Comparison of ENCODE assay signal across 10 cellular contexts in the genomic region with DNA sequence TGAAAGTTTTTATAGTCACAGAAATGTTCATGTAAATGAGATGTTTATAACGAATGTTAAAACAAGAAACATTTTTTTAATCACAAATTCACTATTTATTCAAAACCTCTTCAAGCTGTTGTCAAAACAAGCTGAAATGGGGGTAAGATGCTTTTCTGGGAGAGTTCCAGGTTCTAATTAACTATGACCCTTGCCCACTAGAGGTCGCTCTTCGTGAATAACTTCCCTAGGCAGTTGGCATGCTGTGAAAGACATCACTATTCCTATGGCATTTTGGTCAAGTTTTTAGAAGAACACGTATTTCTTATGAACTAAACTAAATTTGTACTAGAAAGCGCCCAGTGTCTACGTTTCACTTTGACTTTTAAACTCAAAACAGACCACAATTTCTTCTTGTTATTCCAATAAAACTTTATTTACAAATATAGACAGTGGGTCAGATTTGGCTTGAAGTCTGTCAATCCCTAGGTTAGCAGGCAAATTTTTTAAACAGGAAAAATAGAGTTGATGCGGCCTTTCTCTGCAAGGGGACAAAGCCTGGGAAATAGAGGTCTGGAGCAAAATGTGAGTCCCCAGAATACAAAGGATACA.
A peak's percentile ranks its signal among the peaks of the same experiment; 100 is the strongest.
DNase-seq lines count a peak whose midpoint lies in the region; ATAC-seq, FAIRE-seq and TF ChIP-seq lines count a peak whose summit lies in the region.
"Had no signal": no experiment of that assay in that cellular context is flagged by ENCODE, and none has a peak within 500 bp of the region (broad histone marks: within the 10 kb centered on the region; RNA-seq: fewer than 3 reads in every experiment).

No MANE protein-coding gene starts in this region.

- H3K27ac Mint-ChIP-seq in activated CD4-positive, alpha-beta memory T cell treated with anti-CD3 and anti-CD28 coated beads, Interleukin-2, amount 10 ng/mL, durations not matched to agents 7 days and 5 days, result no peak overlapping the region
- H3K27ac Mint-ChIP-seq in progenitor cell of endocrine pancreas, result no peak overlapping the region
- H3K27ac Mint-ChIP-seq: stimulated activated naive CD8-positive, alpha-beta T cell treated with anti-CD3 and anti-CD28 coated beads, Interleukin-15, Interleukin-2, amounts not matched to agents 100 ng/mL and 50 ng/mL, for 24 hours had no signal

- H3K4me3 Mint-ChIP-seq in activated CD4-positive, alpha-beta memory T cell treated with anti-CD3 and anti-CD28 coated beads, Interleukin-2, amount 10 ng/mL, durations not matched to agents 7 days and 5 days, result no peak overlapping the region
- no peak overlapping the region for H3K4me3 Mint-ChIP-seq in progenitor cell of endocrine pancreas (ENCODE audit: low read depth)
- H3K4me3 Mint-ChIP-seq: stimulated activated naive CD8-positive, alpha-beta T cell treated with anti-CD3 and anti-CD28 coated beads, Interleukin-15, Interleukin-2, amounts not matched to agents 100 ng/mL and 50 ng/mL, for 24 hours had no signal

- peaks cover 4% of the 10 kb centered on the region for H3K27me3 Mint-ChIP-seq in activated CD4-positive, alpha-beta memory T cell treated with anti-CD3 and anti-CD28 coated beads, Interleukin-2, amount 10 ng/mL, durations not matched to agents 7 days and 5 days
- H3K27me3 Mint-ChIP-seq in progenitor cell of endocrine pancreas, result no peaks in the 10 kb centered on the region
- H3K27me3 Mint-ChIP-seq: stimulated activated naive CD8-positive, alpha-beta T cell treated with anti-CD3 and anti-CD28 coated beads, Interleukin-15, Interleukin-2, amounts not matched to agents 100 ng/mL and 50 ng/mL, for 24 hours had no signal

- no peaks in the 10 kb centered on the region for H3K27me3 ChIP-seq in BE2C
- no peaks in the 10 kb centered on the region for H3K27me3 ChIP-seq in fibroblast of lung (ENCODE audit: control insufficient read depth, insufficient read depth, low read length)

- no peak overlapping the region for H3K4me3 ChIP-seq in BE2C (ENCODE audit: low read depth, low read length)
- H3K4me3 ChIP-seq in fibroblast of lung (replicated peaks in 1 of 4; ENCODE audit: control extremely low read depth in 1 of 4, insufficient read depth in 1 of 4, low read depth in 3 of 4, low read length in 4 of 4), result no peak overlapping the region
- H3K4me3 ChIP-seq: SK-N-MC had no signal

- no peaks in the 10 kb centered on the region for H3K79me2 ChIP-seq in fibroblast of lung (ENCODE audit: control insufficient read depth, insufficient read depth, low read length)

- H4K20me1 ChIP-seq in fibroblast of lung (ENCODE audit: control insufficient read depth, extremely low read depth, insufficient read depth, low read length), result no peaks in the 10 kb centered on the region

- CTCF ChIA-PET in activated CD4-positive, alpha-beta memory T cell treated with anti-CD3 and anti-CD28 coated beads, Interleukin-2, amount 10 ng/mL, durations not matched to agents 7 days and 5 days (lab: Charles Lee), result interaction anchor here (0.6 to 4.3 kb wide), 12 partner anchors 11 to 1608 kb away, joined by 3 to 38 read pairs (median 4); no protein-coding TSS in a partner anchor

- H3K4me1 ChIP-seq in BE2C (no peaks in the 10 kb centered on the region), fibroblast of lung (ENCODE audit: control insufficient read depth, extremely low read depth, insufficient read depth, low read length) (no peaks in the 10 kb centered on the region)

- no peaks in the 10 kb centered on the region for H3K9me3 Mint-ChIP-seq in activated CD4-positive, alpha-beta memory T cell treated with anti-CD3 and anti-CD28 coated beads, Interleukin-2, amount 10 ng/mL, durations not matched to agents 7 days and 5 days
- H3K9me3 Mint-ChIP-seq in progenitor cell of endocrine pancreas (ENCODE audit: low read depth), result peaks cover 9% of the 10 kb centered on the region

- H3K36me3 ChIP-seq in BE2C (no peaks in the 10 kb centered on the region), fibroblast of lung (ENCODE audit: control insufficient read depth, insufficient read depth, low read length) (no peaks in the 10 kb centered on the region)

- peak; percentile 58 for DNase-seq in BE2C
- peak; percentile 42 for DNase-seq in GM19239 (ENCODE audit: insufficient read length, low spot score)
- DNase-seq in NCI-H526 treated with DMSO at 0.1 percent for 48 hours (lab: John Stamatoyannopoulos, UW), result peak; percentile 20
- peak; percentile 51 for DNase-seq in activated CD4-positive, alpha-beta memory T cell treated with anti-CD3 and anti-CD28 coated beads, Interleukin-2, amount 10 ng/mL, durations not matched to agents 7 days and 5 days
- peak; percentile 41 to 78 for DNase-seq in fibroblast of lung (ENCODE audit: low read depth in 2 of 2)
- peak; percentile 34 for DNase-seq in progenitor cell of endocrine pancreas (ENCODE audit: low spot score, unreplicated experiment)
- no peak for DNase-seq in middle frontal gyrus (ENCODE audit: extremely low spot score, low spot score)

- H3K4me1 Mint-ChIP-seq in activated CD4-positive, alpha-beta memory T cell treated with anti-CD3 and anti-CD28 coated beads, Interleukin-2, amount 10 ng/mL, durations not matched to agents 7 days and 5 days, result peaks cover 13% of the 10 kb centered on the region
- H3K4me1 Mint-ChIP-seq in progenitor cell of endocrine pancreas (ENCODE audit: low read depth), result peaks cover 1% of the 10 kb centered on the region

- H3K36me3 Mint-ChIP-seq in activated CD4-positive, alpha-beta memory T cell treated with anti-CD3 and anti-CD28 coated beads, Interleukin-2, amount 10 ng/mL, durations not matched to agents 7 days and 5 days (ENCODE audit: low read depth), result peaks cover 8% of the 10 kb centered on the region
- H3K36me3 Mint-ChIP-seq in progenitor cell of endocrine pancreas (ENCODE audit: insufficient read depth), result peaks cover 9% of the 10 kb centered on the region

- H3K27ac ChIP-seq in fibroblast of lung (ENCODE audit: insufficient read depth, low read length), result no peak overlapping the region
- H3K27ac ChIP-seq: SK-N-MC had no signal

- no peak overlapping the region for H2AFZ ChIP-seq in fibroblast of lung (ENCODE audit: low read length)

- H3K4me2 ChIP-seq in fibroblast of lung (ENCODE audit: extremely low read depth, insufficient read depth, low read length), result no peak overlapping the region

- POLR2A ChIA-PET in activated CD4-positive, alpha-beta memory T cell treated with anti-CD3 and anti-CD28 coated beads, Interleukin-2, amount 10 ng/mL, durations not matched to agents 7 days and 5 days (lab: Charles Lee), result no interaction called here

- H3K9me3 ChIP-seq in BE2C (no peaks in the 10 kb centered on the region), fibroblast of lung (ENCODE audit: control insufficient read depth, insufficient read depth, low read depth, low read length) (no peaks in the 10 kb centered on the region)

- no peak for ATAC-seq in HG03460 (IDR thresholded peaks at IDR 0.05; ENCODE audit: unreplicated experiment)

- TF ChIP-seq CTCF in BE2C (IDR thresholded peaks at IDR 0.05; ENCODE audit: low read depth, low read length) (peak; percentile 65), fibroblast of lung (conservative IDR thresholded peaks at IDR 0.05 in 1 of 2, IDR thresholded peaks at IDR 0.05 in 1 of 2; ENCODE audit: low read depth in 1 of 2, low read length in 2 of 2) (peak; percentile 46 to 65), progenitor cell of endocrine pancreas (IDR thresholded peaks at IDR 0.05; ENCODE audit: unreplicated experiment) (peak; percentile 84)

- H3K9ac ChIP-seq in fibroblast of lung (ENCODE audit: insufficient read depth, low read length), result no peak overlapping the region

- peak; percentile 55 for FAIRE-seq in GM19239 (lab: Jason Lieb, UNC)
